Comparison of ENCODE assay signal across 9 cellular contexts in the genomic region with DNA sequence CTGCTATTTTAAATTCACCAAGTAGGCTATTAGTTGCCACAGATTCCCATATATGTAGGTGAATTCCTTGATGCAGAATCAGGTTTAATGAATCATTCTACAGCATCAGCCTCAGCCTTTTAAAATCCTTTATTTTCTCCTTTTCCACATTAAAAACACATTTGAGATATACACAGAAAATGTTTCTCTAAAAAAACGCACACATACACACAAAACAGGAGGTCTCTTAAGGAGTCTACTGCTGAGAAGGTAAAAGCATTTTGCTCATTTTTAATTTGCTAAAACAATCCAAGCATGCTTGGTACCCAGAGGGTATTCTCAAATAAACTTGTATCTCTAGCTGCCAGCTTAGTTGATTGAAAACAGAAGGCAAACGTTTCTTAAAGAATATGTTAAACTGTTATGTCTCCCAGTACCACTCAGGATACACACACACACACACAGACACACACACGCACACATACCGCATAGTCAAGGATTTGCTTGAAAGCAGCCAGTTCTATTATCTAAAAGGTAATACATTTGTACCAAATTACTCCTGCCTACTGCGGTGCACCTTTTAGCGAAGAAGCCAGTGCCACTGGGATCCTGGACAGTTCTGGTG.
A peak's percentile ranks its signal among the peaks of the same experiment; 100 is the strongest.
DNase-seq lines count a peak whose midpoint lies in the region; ATAC-seq and TF ChIP-seq lines count a peak whose summit lies in the region.
"Had no signal": no experiment of that assay in that cellular context is flagged by ENCODE, and none has a peak within 500 bp of the region (broad histone marks: within the 10 kb centered on the region; RNA-seq: fewer than 3 reads in every experiment).

No MANE protein-coding gene starts in this region.

- peak overlapping the region; percentile 67 for H3K4me3 ChIP-seq in astrocyte of the cerebellum (ENCODE audit: low read depth, low read length)
- H3K4me3 ChIP-seq in iPS-20b (ENCODE audit: low read length) = peak overlapping the region; percentile 87

- no peak overlapping the region for H3K27ac ChIP-seq in iPS-20b (ENCODE audit: low read length)
- H3K27ac ChIP-seq: KMS-11 had no signal

- H3K9ac ChIP-seq in iPS-20b (ENCODE audit: low read depth, low read length) = peak overlapping the region; percentile 77; the same call in 1 of the 2 replicates
- H3K9ac ChIP-seq: KMS-11 had no signal

- TF ChIP-seq CTCF in astrocyte of the cerebellum (IDR thresholded peaks at IDR 0.05; ENCODE audit: low read depth, low read length, missing control alignments) = no peak

- peaks cover 76% of the 10 kb centered on the region for H3K27me3 ChIP-seq in iPS-20b (ENCODE audit: insufficient read depth, low read length)

- H3K4me1 Mint-ChIP-seq in stimulated activated memory B cell treated with anti-CD40 and anti-IgM and Interleukin-4, amounts not matched to agents 10 μg/mL and 1 μg/mL and 100 μg/mL, for 72 hours = peaks cover 8% of the 10 kb centered on the region

- no peak for ATAC-seq in stimulated activated memory B cell treated with anti-CD40 and anti-IgM and Interleukin-4, amounts not matched to agents 10 μg/mL and 1 μg/mL and 100 μg/mL, for 72 hours

- no peaks in the 10 kb centered on the region for H3K36me3 ChIP-seq in iPS-20b (ENCODE audit: insufficient read depth, low read depth, low read length)

- no peak overlapping the region for H3K27ac Mint-ChIP-seq in stimulated activated memory B cell treated with anti-CD40 and anti-IgM and Interleukin-4, amounts not matched to agents 10 μg/mL and 1 μg/mL and 100 μg/mL, for 72 hours

- H3K9me3 Mint-ChIP-seq in stimulated activated memory B cell treated with anti-CD40 and anti-IgM and Interleukin-4, amounts not matched to agents 10 μg/mL and 1 μg/mL and 100 μg/mL, for 72 hours = no peaks in the 10 kb centered on the region

- peaks cover 80% of the 10 kb centered on the region for H3K27me3 Mint-ChIP-seq in stimulated activated memory B cell treated with anti-CD40 and anti-IgM and Interleukin-4, amounts not matched to agents 10 μg/mL and 1 μg/mL and 100 μg/mL, for 72 hours

- peak overlapping the region; percentile 48 for H3K4me3 Mint-ChIP-seq in stimulated activated memory B cell treated with anti-CD40 and anti-IgM and Interleukin-4, amounts not matched to agents 10 μg/mL and 1 μg/mL and 100 μg/mL, for 72 hours

- peaks cover 41% of the 10 kb centered on the region for H3K4me1 ChIP-seq in iPS-20b (ENCODE audit: insufficient read depth, low read length)

- peak; percentile 8 for DNase-seq in KBM-7
- no peak for DNase-seq in astrocyte of the cerebellum (ENCODE audit: low read depth)
- DNase-seq in COLO829 (ENCODE audit: low spot score) = no peak
- no peak for DNase-seq in epidermal melanocyte (ENCODE audit: insufficient read length, low spot score)
- no peak for DNase-seq in SK-N-DZ (ENCODE audit: low spot score)
- DNase-seq in activated CD4-positive, alpha-beta T cell treated with anti-CD3 and anti-CD28 coated beads, Interleukin-2, amount 50 U/mL, for 4 hours = no peak

- in situ Hi-C loops in KBM-7 (cut with MboI; ENCODE audit: low pct_unique_long_range_greater_than_20kb, low sequenced_read_pairs) = no loop called here
- in situ Hi-C loops in astrocyte of the cerebellum (cut with HindIII; ENCODE audit: low sequenced_read_pairs) = no loop called here

- H3K9me3 ChIP-seq in iPS-20b (ENCODE audit: insufficient read depth, low read depth, low read length) = no peaks in the 10 kb centered on the region

- no peaks in the 10 kb centered on the region for H3K36me3 Mint-ChIP-seq in stimulated activated memory B cell treated with anti-CD40 and anti-IgM and Interleukin-4, amounts not matched to agents 10 μg/mL and 1 μg/mL and 100 μg/mL, for 72 hours
